Comparison of ENCODE assay signal across 8 cellular contexts in the genomic region with DNA sequence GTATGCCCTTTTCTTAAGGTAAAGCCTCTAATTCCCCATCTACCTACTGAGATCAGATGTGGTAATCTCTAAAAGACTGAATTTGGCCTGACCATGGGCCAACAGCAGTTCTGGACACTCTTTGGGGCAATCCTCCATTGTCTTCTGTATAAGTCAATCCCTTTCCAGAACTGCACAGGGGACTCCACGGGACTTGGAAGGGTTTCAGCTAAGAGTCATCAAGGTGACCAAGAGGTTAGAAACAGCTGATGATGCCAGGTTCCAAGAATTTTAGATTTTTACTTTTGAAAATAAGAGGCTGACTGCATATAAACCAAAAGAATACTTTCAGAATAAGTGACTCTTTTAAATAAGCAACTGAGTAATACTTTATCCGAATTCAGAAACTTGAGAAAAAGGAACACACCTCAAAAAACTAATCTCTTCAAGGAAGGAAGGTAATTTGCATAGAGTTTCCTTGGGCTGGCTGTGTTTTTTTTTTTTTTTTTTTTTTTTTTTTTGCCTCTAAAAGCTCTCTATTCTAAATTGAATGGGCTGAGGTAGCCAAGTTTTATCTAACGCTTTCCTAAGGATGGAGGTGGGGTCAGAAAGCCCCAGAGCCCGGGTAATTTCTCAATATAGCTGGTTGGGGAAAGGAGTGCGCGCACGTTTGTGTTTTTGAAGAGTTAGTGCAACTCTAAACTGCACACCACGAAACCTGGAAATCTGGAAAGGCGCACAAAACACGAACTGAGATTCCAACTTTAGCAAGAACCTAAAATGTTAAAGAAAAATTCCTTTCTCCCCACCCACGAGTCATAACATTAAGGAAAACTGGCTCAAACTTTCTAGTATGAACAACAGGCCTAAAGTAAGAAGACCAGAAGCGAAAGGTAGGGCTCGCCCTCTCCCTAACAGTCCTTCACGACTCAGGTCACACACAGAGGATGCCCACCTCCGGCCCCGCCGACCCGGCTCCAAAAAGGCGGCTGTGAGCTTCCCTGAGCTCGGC. TPM values are rescaled to one million over a fixed set of nuclear protein-coding genes. Genes with fewer than 3 reads are reported as not detected.
DNase-seq lines count a peak whose midpoint lies in the region; ATAC-seq and TF ChIP-seq lines count a peak whose summit lies in the region.

No MANE protein-coding gene starts in this region.

- H3K4me2 ChIP-seq in DOHH2 (ENCODE audit: low read length) = peak overlapping the region; percentile 79

- H3K27ac Mint-ChIP-seq in naive thymus-derived CD8-positive, alpha-beta T cell = peak overlapping the region; percentile 87 to 98 (median 93)

- peaks cover 30 to 59% (median 58%) of the 10 kb centered on the region in 4 donors for H3K4me1 Mint-ChIP-seq in naive thymus-derived CD8-positive, alpha-beta T cell

- H3K27me3 ChIP-seq in DOHH2 (ENCODE audit: control insufficient read depth, low read length) (no peaks in the 10 kb centered on the region), ectodermal cell (ENCODE audit: control insufficient read depth, insufficient read depth, low read length, poor library complexity, severe bottlenecking) (no peaks in the 10 kb centered on the region)

- H3F3A ChIP-seq in DOHH2 (ENCODE audit: control insufficient read depth, insufficient read depth) = peaks cover 12% of the 10 kb centered on the region

- intact Hi-C loops in head of caudate nucleus (cut with DNase I) = no loop called here

- H3K4me1 ChIP-seq in DOHH2 (ENCODE audit: control insufficient read depth, low read length) (peaks cover 23% of the 10 kb centered on the region), ectodermal cell (ENCODE audit: control insufficient read depth, insufficient read depth, low read length) (peaks cover 19% of the 10 kb centered on the region)

- TF ChIP-seq CTCF in DOHH2 (IDR thresholded peaks at IDR 0.05; ENCODE audit: low read depth, low read length, poor library complexity, severe bottlenecking) = no peak

- H3K27me3 Mint-ChIP-seq in naive thymus-derived CD8-positive, alpha-beta T cell = no peaks in the 10 kb centered on the region

- WGBS in ectodermal cell, 2 experiments = 2 to 4% methylated on average over 19 to 20 of the region's 20 CpGs

- peak; percentile 50 for DNase-seq in NAMALWA (ENCODE audit: low spot score)
- peak in 1 of 10 donors; percentile 21 for DNase-seq in naive thymus-derived CD8-positive, alpha-beta T cell
- DNase-seq in head of caudate nucleus = no peak
- no peak for DNase-seq in NCI-H1105 treated with DMSO at 0.1 percent for 48 hours (lab: John Stamatoyannopoulos, UW)

- H3K9me3 ChIP-seq in DOHH2 (ENCODE audit: control insufficient read depth, insufficient read depth, low read length) (no peaks in the 10 kb centered on the region), ectodermal cell (ENCODE audit: control insufficient read depth, low read length) (no peaks in the 10 kb centered on the region)

- H4K20me1 ChIP-seq in DOHH2 (ENCODE audit: control insufficient read depth, insufficient read depth, low read depth, low read length) = peaks cover 46% of the 10 kb centered on the region

- peaks cover 0 to 38% (median 9%) of the 10 kb centered on the region in 3 donors for H3K36me3 Mint-ChIP-seq in naive thymus-derived CD8-positive, alpha-beta T cell

- H3K27ac ChIP-seq in DOHH2 (ENCODE audit: low read depth, low read length) = peak overlapping the region; percentile 91
- H3K27ac ChIP-seq in ectodermal cell (ENCODE audit: insufficient read depth, low read depth, low read length, poor library complexity, severe bottlenecking) = peak overlapping the region; percentile 99

- no peak for ATAC-seq in naive thymus-derived CD8-positive, alpha-beta T cell
- ATAC-seq in GM18870 (IDR thresholded peaks at IDR 0.05; ENCODE audit: unreplicated experiment) = no peak
- ATAC-seq in GM21515 (IDR thresholded peaks at IDR 0.05; ENCODE audit: unreplicated experiment) = no peak

- peak overlapping the region; percentile 78 to 94 (median 90) for H3K4me3 Mint-ChIP-seq in naive thymus-derived CD8-positive, alpha-beta T cell

- H3K9me3 Mint-ChIP-seq in naive thymus-derived CD8-positive, alpha-beta T cell = no peaks in the 10 kb centered on the region

- POLR2A ChIA-PET in naive thymus-derived CD8-positive, alpha-beta T cell (lab: Charles Lee) = interaction anchor here (0.6 to 2.6 kb wide), 22 partner anchors 9 to 1254 kb away, joined by 3 to 39 read pairs (median 5); partner anchors contain the start of genes ATOSB, FANCG, PIGO and STOML2

- H3K79me2 ChIP-seq in DOHH2 (ENCODE audit: control insufficient read depth, low read length) = peaks cover 59% of the 10 kb centered on the region

- H3K4me3 ChIP-seq in DOHH2 (ENCODE audit: low read length) (peak overlapping the region; percentile 92), ectodermal cell (ENCODE audit: insufficient read depth, low read depth, low read length) (peak overlapping the region; percentile 90)

- no peaks in the 10 kb centered on the region for H3K9me2 ChIP-seq in DOHH2 (replicated peaks; ENCODE audit: control insufficient read depth, low read length)

- H3K36me3 ChIP-seq in DOHH2 (ENCODE audit: control insufficient read depth, low read length) (peaks cover 94% of the 10 kb centered on the region), ectodermal cell (ENCODE audit: control insufficient read depth, insufficient read depth, low read length) (peaks cover 45% of the 10 kb centered on the region)

RNA-seq across cellular contexts. Expression of gene VCP, which starts 1.3 kb away (rescaled TPM):
- 310 TPM for polyA plus RNA-seq in ectodermal cell (2013, experiment 1 of 4)
- polyA plus RNA-seq in ectodermal cell (2013, experiment 2 of 4) = 337 TPM
- 217 TPM for polyA plus RNA-seq in ectodermal cell (2013, experiment 3 of 4)
- 273 TPM for polyA plus RNA-seq in ectodermal cell (2013, experiment 4 of 4)
- total RNA-seq in naive thymus-derived CD8-positive, alpha-beta T cell = 100 to 1,000 TPM; 172 to 177 TPM
- 100 to 1,000 TPM; 136 to 152 (median 142) TPM for polyA plus RNA-seq in naive thymus-derived CD8-positive, alpha-beta T cell

RNA-seq across cellular contexts. Expression of gene FANCG, which starts 8.6 kb away (rescaled TPM):
- polyA plus RNA-seq in ectodermal cell (2013, experiment 1 of 4) = 80.4 TPM
- polyA plus RNA-seq in ectodermal cell (2013, experiment 2 of 4) = 86.7 TPM
- 56.1 TPM for polyA plus RNA-seq in ectodermal cell (2013, experiment 3 of 4)
- 67.0 TPM for polyA plus RNA-seq in ectodermal cell (2013, experiment 4 of 4)
- 10 to 100 TPM; 23.6 to 27.9 TPM for total RNA-seq in naive thymus-derived CD8-positive, alpha-beta T cell
- 1 to 10 TPM; 4.4 to 9.3 (median 5.9) TPM for polyA plus RNA-seq in naive thymus-derived CD8-positive, alpha-beta T cell

RNA-seq across cellular contexts. Expression of gene PIGO, which starts 25.3 kb away (rescaled TPM):
- 21.6 TPM for polyA plus RNA-seq in ectodermal cell (2013, experiment 1 of 4)
- polyA plus RNA-seq in ectodermal cell (2013, experiment 2 of 4) = 19.7 TPM
- polyA plus RNA-seq in ectodermal cell (2013, experiment 3 of 4) = 17.9 TPM
- polyA plus RNA-seq in ectodermal cell (2013, experiment 4 of 4) = 19.7 TPM
- 10 to 100 TPM; 32.6 to 36.1 TPM for total RNA-seq in naive thymus-derived CD8-positive, alpha-beta T cell
- 10 to 100 TPM; 23.0 to 26.2 (median 23.3) TPM for polyA plus RNA-seq in naive thymus-derived CD8-positive, alpha-beta T cell

RNA-seq across cellular contexts. Expression of gene STOML2, which starts 31.8 kb away (rescaled TPM):
- 173 TPM for polyA plus RNA-seq in ectodermal cell (2013, experiment 1 of 4)
- polyA plus RNA-seq in ectodermal cell (2013, experiment 2 of 4) = 163 TPM
- polyA plus RNA-seq in ectodermal cell (2013, experiment 3 of 4) = 129 TPM
- 148 TPM for polyA plus RNA-seq in ectodermal cell (2013, experiment 4 of 4)
- 10 to 100 TPM; 47.3 to 53.0 TPM for total RNA-seq in naive thymus-derived CD8-positive, alpha-beta T cell
- polyA plus RNA-seq in naive thymus-derived CD8-positive, alpha-beta T cell = 10 to 100 TPM; 86.7 to 93.9 (median 88.9) TPM

RNA-seq across cellular contexts. Expression of gene ATOSB, which starts 44.5 kb away (rescaled TPM):
- 19.9 TPM for polyA plus RNA-seq in ectodermal cell (2013, experiment 1 of 4)
- polyA plus RNA-seq in ectodermal cell (2013, experiment 2 of 4) = 17.4 TPM
- 16.0 TPM for polyA plus RNA-seq in ectodermal cell (2013, experiment 3 of 4)
- 18.7 TPM for polyA plus RNA-seq in ectodermal cell (2013, experiment 4 of 4)
- total RNA-seq in naive thymus-derived CD8-positive, alpha-beta T cell = 1 to 10 TPM; 5.4 to 5.7 TPM
- 1 to 10 TPM; 1.6 to 2.9 (median 2.6) TPM for polyA plus RNA-seq in naive thymus-derived CD8-positive, alpha-beta T cell
